8 cellular contexts compared by ENCODE assay signal in genomic region chr4:113673450-113673849, GRCh38.
DNase-seq lines count a peak whose midpoint lies in the region; ATAC-seq and TF ChIP-seq lines count a peak whose summit lies in the region.

No MANE protein-coding gene starts in this region.

- peaks cover 3% of the 10 kb centered on the region for H4K20me1 ChIP-seq in hepatocyte (ENCODE audit: insufficient read depth, poor library complexity, severe bottlenecking)

- no peaks in the 10 kb centered on the region for H3K9me2 ChIP-seq in hepatocyte (replicated peaks; ENCODE audit: insufficient read depth)

- peak in 2 of 3 donors; percentile 14 to 58 for DNase-seq in CD4-positive, CD25-positive, alpha-beta regulatory T cell
- DNase-seq in WERI-Rb-1 (peak; percentile 33), hepatocyte (ENCODE audit: low spot score) (peak; percentile 20), transverse colon (peak; percentile 16), inferior parietal cortex (ENCODE audit: extremely low spot score) (no peak)
- DNase-seq in effector memory CD4-positive, alpha-beta T cell: no peak

- H3K4me1 ChIP-seq in CD4-positive, CD25-positive, alpha-beta regulatory T cell (ENCODE audit: control insufficient read depth, insufficient read depth, low read length, poor library complexity, severe bottlenecking): peaks cover 19% of the 10 kb centered on the region
- H3K4me1 ChIP-seq in hepatocyte (ENCODE audit: insufficient read depth) (peaks cover 11% of the 10 kb centered on the region), transverse colon (peaks cover 0 to 39% (median 19%) of the 10 kb centered on the region in 4 donors)
- peaks cover 15% of the 10 kb centered on the region for H3K4me1 ChIP-seq in effector memory CD4-positive, alpha-beta T cell (ENCODE audit: control insufficient read depth, insufficient read depth, low read length, poor library complexity, severe bottlenecking)

- WGBS in hepatocyte (ENCODE audit: low lambda C conversion rate, missing lambda C conversion rate): 85% methylated on average over 2 of the region's 2 CpGs
- 93 to 100% methylated on average over 1 to 2 of the region's 2 CpGs for WGBS in transverse colon (ENCODE audit: low coverage in 1 of 2), 2 donors

- H3K27me3 ChIP-seq in CD4-positive, CD25-positive, alpha-beta regulatory T cell (ENCODE audit: control insufficient read depth, insufficient read depth, low read length): no peaks in the 10 kb centered on the region
- H3K27me3 ChIP-seq in WERI-Rb-1 (ENCODE audit: insufficient read depth, low read depth, severe bottlenecking): no peaks in the 10 kb centered on the region
- H3K27me3 ChIP-seq in hepatocyte: no peaks in the 10 kb centered on the region
- no peaks in the 10 kb centered on the region for H3K27me3 ChIP-seq in transverse colon
- no peaks in the 10 kb centered on the region for H3K27me3 ChIP-seq in effector memory CD4-positive, alpha-beta T cell (replicated peaks; ENCODE audit: control insufficient read depth, insufficient read depth, low read length, poor library complexity, severe bottlenecking)

- H3K36me3 ChIP-seq in CD4-positive, CD25-positive, alpha-beta regulatory T cell (ENCODE audit: control insufficient read depth, insufficient read depth, low read length): no peaks in the 10 kb centered on the region
- no peaks in the 10 kb centered on the region; the same call in 1 of the 2 replicates for H3K36me3 ChIP-seq in WERI-Rb-1
- no peaks in the 10 kb centered on the region for H3K36me3 ChIP-seq in hepatocyte (replicated peaks; ENCODE audit: insufficient read depth, low read depth)
- no peaks in the 10 kb centered on the region for H3K36me3 ChIP-seq in transverse colon
- peaks cover 4% of the 10 kb centered on the region for H3K36me3 ChIP-seq in effector memory CD4-positive, alpha-beta T cell (ENCODE audit: control insufficient read depth, insufficient read depth, low read length)

- no peak overlapping the region for H3K4me2 ChIP-seq in hepatocyte

- H3K27ac ChIP-seq in CD4-positive, CD25-positive, alpha-beta regulatory T cell (ENCODE audit: insufficient read depth, low read length, poor library complexity, severe bottlenecking): no peak overlapping the region
- H3K27ac ChIP-seq in WERI-Rb-1: no peak overlapping the region
- no peak overlapping the region for H3K27ac ChIP-seq in hepatocyte
- H3K27ac ChIP-seq in transverse colon: no peak overlapping the region
- H3K27ac ChIP-seq in effector memory CD4-positive, alpha-beta T cell (ENCODE audit: insufficient read depth, low read length, poor library complexity, severe bottlenecking): no peak overlapping the region

- H3K9me3 ChIP-seq in CD4-positive, CD25-positive, alpha-beta regulatory T cell (ENCODE audit: control insufficient read depth in 2 of 2, low read length in 2 of 2): no peaks in the 10 kb centered on the region
- H3K9me3 ChIP-seq in WERI-Rb-1 (ENCODE audit: severe bottlenecking) (no peaks in the 10 kb centered on the region), hepatocyte (ENCODE audit: low read depth) (no peaks in the 10 kb centered on the region), transverse colon (no peaks in the 10 kb centered on the region)
- H3K9me3 ChIP-seq in effector memory CD4-positive, alpha-beta T cell (ENCODE audit: control insufficient read depth, low read length): no peaks in the 10 kb centered on the region

- peak overlapping the region in 2 of 4 donors; percentile 19 to 32 for H3K4me3 Mint-ChIP-seq in CD4-positive, CD25-positive, alpha-beta regulatory T cell

- H3K9me3 Mint-ChIP-seq in CD4-positive, CD25-positive, alpha-beta regulatory T cell: no peaks in the 10 kb centered on the region

- H3K27ac Mint-ChIP-seq in CD4-positive, CD25-positive, alpha-beta regulatory T cell: peak overlapping the region in 1 of 3 donors; percentile 56

- no peak for TF ChIP-seq EP300 in transverse colon (IDR thresholded peaks at IDR 0.05; ENCODE audit: low read depth)

- H3K79me2 ChIP-seq in hepatocyte: peaks cover 72% of the 10 kb centered on the region

- TF ChIP-seq POLR2A in transverse colon (IDR thresholded peaks at IDR 0.05): no peak

- H3K4me1 Mint-ChIP-seq in CD4-positive, CD25-positive, alpha-beta regulatory T cell: peaks cover 38 to 57% (median 46%) of the 10 kb centered on the region in 4 donors

- TF ChIP-seq CTCF in WERI-Rb-1 (IDR thresholded peaks at IDR 0.05; ENCODE audit: low read depth, low read length) (no peak), hepatocyte (IDR thresholded peaks at IDR 0.05; ENCODE audit: poor library complexity) (no peak), transverse colon (IDR thresholded peaks at IDR 0.05) (no peak)

- peak; percentile 94 for ATAC-seq in CD4-positive, CD25-positive, alpha-beta regulatory T cell (ENCODE audit: low read depth in 2 of 2)
- ATAC-seq in GM19025 (IDR thresholded peaks at IDR 0.05; ENCODE audit: low read depth, unreplicated experiment) (peak; percentile 93), HG03097 (IDR thresholded peaks at IDR 0.05; ENCODE audit: low FRiP score, unreplicated experiment) (peak; percentile 83)

- peaks cover 19% of the 10 kb centered on the region for H3K36me3 Mint-ChIP-seq in CD4-positive, CD25-positive, alpha-beta regulatory T cell

- no peaks in the 10 kb centered on the region for H3K27me3 Mint-ChIP-seq in CD4-positive, CD25-positive, alpha-beta regulatory T cell

- H2AFZ ChIP-seq in hepatocyte: no peak overlapping the region

- intact Hi-C loops in transverse colon (cut with DNase I; ENCODE audit: low total_unique reads): no loop called here

- in situ Hi-C loops in transverse colon (cut with MboI; ENCODE audit: low pct_ligation_motif_present in 1 of 4, low pct_unique_long_range_greater_than_20kb in 1 of 4, low sequenced_read_pairs in 3 of 4): no loop called here

- H3K4me3 ChIP-seq in CD4-positive, CD25-positive, alpha-beta regulatory T cell (ENCODE audit: low read depth, low read length): peak overlapping the region; percentile 29
- H3K4me3 ChIP-seq in WERI-Rb-1 (ENCODE audit: low read depth, low read length) (no peak overlapping the region), hepatocyte (no peak overlapping the region), transverse colon (no peak overlapping the region)
- no peak overlapping the region for H3K4me3 ChIP-seq in effector memory CD4-positive, alpha-beta T cell (ENCODE audit: insufficient read depth, low read depth, low read length, poor library complexity, severe bottlenecking)

Comparison
In these comparisons a context has a peak if more than half of its experiments do, and no peak if none do; other contexts are left out.
1. DNase-seq: peak in CD4-positive, CD25-positive, alpha-beta regulatory T cell (2 of 3), WERI-Rb-1 (single experiment), hepatocyte (single experiment) and transverse colon (single experiment); none in effector memory CD4-positive, alpha-beta T cell (0 of 3) and inferior parietal cortex (single experiment).
2. Peak in every context shown above with its lines, with median percentiles within 50 percentile points of each other: ATAC-seq.